In genomic region chr16:69186642-69187386, GRCh38 we compare ENCODE assay signal across 1 cellular context.
TF ChIP-seq lines count a peak whose summit lies in the region.

Gene SNTB2 (plus strand): TSS chr16:69187164. CDS start chr16:69187167, 3 bp downstream.

TF ChIP-seq in H1, 55 proteins besides CTCF, POLR2A, EP300 and RAD21:
- no peak for TF ChIP-seq ATF3 (IDR thresholded peaks at IDR 0.05; ENCODE audit: insufficient read depth, low read depth, low read length)
- peak; percentile 28; the same call in 1 of the 2 replicates for TF ChIP-seq RBBP5 (IDR thresholded peaks at IDR 0.05; ENCODE audit: borderline replicate concordance, low read depth, low read length)
- TF ChIP-seq EGR1 (IDR thresholded peaks at IDR 0.05; ENCODE audit: borderline replicate concordance, low read depth, low read length): peak; percentile 80; the same call in 1 of the 2 replicates
- TF ChIP-seq ASH2L (IDR thresholded peaks at IDR 0.05; ENCODE audit: low read length): peak; percentile 71
- peak; percentile 79 for TF ChIP-seq YY1 (IDR thresholded peaks at IDR 0.05; ENCODE audit: low read depth, low read length)
- TF ChIP-seq SP1 (IDR thresholded peaks at IDR 0.05; ENCODE audit: low read depth, low read length): peak; percentile 85
- no peak for TF ChIP-seq CBX8 (IDR thresholded peaks at IDR 0.05; ENCODE audit: borderline replicate concordance, low read depth, low read length)
- no peak for TF ChIP-seq POU5F1 (IDR thresholded peaks at IDR 0.05; ENCODE audit: low read depth, low read length)
- TF ChIP-seq TBP (IDR thresholded peaks at IDR 0.05; ENCODE audit: low read depth, low read length): peak; percentile 86
- TF ChIP-seq POLR2AphosphoS5 (IDR thresholded peaks at IDR 0.05; ENCODE audit: low read depth, low read length): peak; percentile 94
- TF ChIP-seq, protein P1, sequence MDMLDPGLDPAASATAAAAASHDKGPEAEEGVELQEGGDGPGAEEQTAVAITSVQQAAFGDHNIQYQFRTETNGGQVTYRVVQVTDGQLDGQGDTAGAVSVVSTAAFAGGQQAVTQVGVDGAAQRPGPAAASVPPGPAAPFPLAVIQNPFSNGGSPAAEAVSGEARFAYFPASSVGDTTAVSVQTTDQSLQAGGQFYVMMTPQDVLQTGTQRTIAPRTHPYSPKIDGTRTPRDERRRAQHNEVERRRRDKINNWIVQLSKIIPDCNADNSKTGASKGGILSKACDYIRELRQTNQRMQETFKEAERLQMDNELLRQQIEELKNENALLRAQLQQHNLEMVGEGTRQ (IDR thresholded peaks at IDR 0.05; ENCODE audit: low read length): no peak
- TF ChIP-seq GTF2F1 (IDR thresholded peaks at IDR 0.05; ENCODE audit: borderline replicate concordance, low read depth, low read length): 0 out of 2 replicates have a peak, but pooled peaks have one; percentile 52
- TF ChIP-seq BACH1 (IDR thresholded peaks at IDR 0.05; ENCODE audit: low read length): no peak
- TF ChIP-seq SAP30 (IDR thresholded peaks at IDR 0.05; ENCODE audit: insufficient read depth, insufficient replicate concordance, low read length): peak; percentile 57
- peak; percentile 93 for TF ChIP-seq PHF8 (conservative IDR thresholded peaks at IDR 0.05; ENCODE audit: low read depth, low read length)
- TF ChIP-seq SP4 (IDR thresholded peaks at IDR 0.05; ENCODE audit: low read length): peak; percentile 81
- TF ChIP-seq NRF1 (IDR thresholded peaks at IDR 0.05; ENCODE audit: low read depth, low read length): peak; percentile 40
- TF ChIP-seq, protein P2, sequence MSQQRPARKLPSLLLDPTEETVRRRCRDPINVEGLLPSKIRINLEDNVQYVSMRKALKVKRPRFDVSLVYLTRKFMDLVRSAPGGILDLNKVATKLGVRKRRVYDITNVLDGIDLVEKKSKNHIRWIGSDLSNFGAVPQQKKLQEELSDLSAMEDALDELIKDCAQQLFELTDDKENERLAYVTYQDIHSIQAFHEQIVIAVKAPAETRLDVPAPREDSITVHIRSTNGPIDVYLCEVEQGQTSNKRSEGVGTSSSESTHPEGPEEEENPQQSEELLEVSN (IDR thresholded peaks at IDR 0.05): peak; percentile 72
- peak; percentile 30 for TF ChIP-seq NANOG (IDR thresholded peaks at IDR 0.05; ENCODE audit: insufficient read depth, low read depth, low read length, poor library complexity, severe bottlenecking)
- TF ChIP-seq HDAC2 (IDR thresholded peaks at IDR 0.05; ENCODE audit: borderline replicate concordance in 1 of 2, low read depth in 2 of 2, low read length in 2 of 2): no peak
- TF ChIP-seq TAF1 (IDR thresholded peaks at IDR 0.05; ENCODE audit: low read depth, low read length): peak; percentile 93
- peak; percentile 58 for TF ChIP-seq KDM4A (IDR thresholded peaks at IDR 0.05; ENCODE audit: low read depth, low read length, severe bottlenecking)
- no peak for TF ChIP-seq CHD2 (IDR thresholded peaks at IDR 0.05; ENCODE audit: low read length)
- peak; percentile 61 for TF ChIP-seq TAF7 (optimal IDR thresholded peaks at IDR 0.05; ENCODE audit: borderline replicate concordance, low read depth, low read length)
